ENCODE assay signal across 8 cellular contexts in genomic region chr6:43334466-43335095, GRCh38. TPM values are rescaled to one million over a fixed set of nuclear protein-coding genes. Genes with fewer than 3 reads are reported as not detected.
DNase-seq lines count a peak whose midpoint lies in the region; ATAC-seq and TF ChIP-seq lines count a peak whose summit lies in the region.

No MANE protein-coding gene starts in this region.

- no peaks in the 10 kb centered on the region for H3K9me3 Mint-ChIP-seq in activated T-helper 17 cell treated with anti-CD3 and anti-CD28 coated beads, Interleukin-2, amount 50 U/mL, for 72 hours

- peak overlapping the region; percentile 52 for H3K27ac Mint-ChIP-seq in activated T-helper 17 cell treated with anti-CD3 and anti-CD28 coated beads, Interleukin-2, amount 50 U/mL, for 72 hours

- H3K36me3 ChIP-seq in iPS DF 6.9 (ENCODE audit: control insufficient read depth, insufficient read depth, low read length) = peaks cover 4% of the 10 kb centered on the region; the same call in 1 of the 2 replicates
- peaks cover 15 to 35% (median 19%) of the 10 kb centered on the region in 3 donors for H3K36me3 ChIP-seq in tibial artery

- H3K9me3 ChIP-seq in iPS DF 6.9 (ENCODE audit: control insufficient read depth, insufficient read depth, low read length) (no peaks in the 10 kb centered on the region), tibial artery (no peaks in the 10 kb centered on the region)

- no peaks in the 10 kb centered on the region for H3K27me3 Mint-ChIP-seq in activated T-helper 17 cell treated with anti-CD3 and anti-CD28 coated beads, Interleukin-2, amount 50 U/mL, for 72 hours

- peak; percentile 37 to 52 for TF ChIP-seq CTCF in tibial artery (IDR thresholded peaks at IDR 0.05)

- H3K27me3 ChIP-seq in iPS DF 6.9 (ENCODE audit: control insufficient read depth, insufficient read depth, low read length) (no peaks in the 10 kb centered on the region), tibial artery (no peaks in the 10 kb centered on the region)

- H3K36me3 Mint-ChIP-seq in activated T-helper 17 cell treated with anti-CD3 and anti-CD28 coated beads, Interleukin-2, amount 50 U/mL, for 72 hours (ENCODE audit: low read depth) = peaks cover 19% of the 10 kb centered on the region

- H3K4me3 ChIP-seq in iPS DF 6.9 (ENCODE audit: low read length) = no peak overlapping the region
- H3K4me3 ChIP-seq in tibial artery = no peak overlapping the region

- intact Hi-C loops in tibial artery (cut with DNase I; ENCODE audit: low total_unique reads) = loop anchor here (2.0 kb wide), 1 partner anchor 70 kb away; no protein-coding TSS in a partner anchor

- H3K27ac ChIP-seq in iPS DF 6.9 (ENCODE audit: low read length) (no peak overlapping the region), tibial artery (no peak overlapping the region), substantia nigra (ENCODE audit: low read depth, low read length, poor library complexity, severe bottlenecking) (no peak overlapping the region)

- no CpG with 5 or more reads among the region's 2 CpGs for WGBS in iPS DF 6.9 (ENCODE audit: insufficient coverage, insufficient read length)

- no peak for ATAC-seq in activated T-helper 17 cell treated with anti-CD3 and anti-CD28 coated beads, Interleukin-2, amount 50 U/mL, for 72 hours (replicated peaks)

- no peak overlapping the region for H3K4me3 Mint-ChIP-seq in activated T-helper 17 cell treated with anti-CD3 and anti-CD28 coated beads, Interleukin-2, amount 50 U/mL, for 72 hours

- H3K4me1 Mint-ChIP-seq in activated T-helper 17 cell treated with anti-CD3 and anti-CD28 coated beads, Interleukin-2, amount 50 U/mL, for 72 hours = peaks cover 22% of the 10 kb centered on the region

- DNase-seq in GF-D8 (lab: John Stamatoyannopoulos, UW) (peak; percentile 3), MV-4-11 (lab: John Stamatoyannopoulos, UW) (peak; percentile 38), iPS DF 6.9 (ENCODE audit: low read depth, low spot score) (peak; percentile 47), tibial artery (no peak), islet precursor cell (no peak), substantia nigra (lab: John Stamatoyannopoulos, UW) (no peak), NCI-H187 (lab: John Stamatoyannopoulos, UW) (no peak)

- no peaks in the 10 kb centered on the region for H3K4me1 ChIP-seq in iPS DF 6.9 (ENCODE audit: control insufficient read depth, insufficient read depth, low read length)
- no peaks in the 10 kb centered on the region for H3K4me1 ChIP-seq in tibial artery

RNA-seq across cellular contexts. Expression of gene CRIP3, which starts 26.0 kb away (rescaled TPM):
- total RNA-seq in activated T-helper 17 cell treated with anti-CD3 and anti-CD28 coated beads, Interleukin-2, amount 50 U/mL, for 72 hours = 1 to 10 TPM; 4.2 to 4.6 TPM

RNA-seq across cellular contexts. Expression of gene ZNF318, which starts 34.9 kb away (rescaled TPM):
- 10 to 100 TPM; 11.2 to 21.0 TPM for total RNA-seq in activated T-helper 17 cell treated with anti-CD3 and anti-CD28 coated beads, Interleukin-2, amount 50 U/mL, for 72 hours

RNA-seq across cellular contexts. Expression of gene SLC22A7, which starts 36.5 kb away (rescaled TPM):
- not detected for total RNA-seq in activated T-helper 17 cell treated with anti-CD3 and anti-CD28 coated beads, Interleukin-2, amount 50 U/mL, for 72 hours

Comparison
In these comparisons a context has a peak if more than half of its experiments do, and no peak if none do; other contexts are left out.
1. DNase-seq: peak in GF-D8 (single experiment), MV-4-11 (single experiment) and iPS DF 6.9 (single experiment); none in tibial artery (0 of 2), islet precursor cell (single experiment), substantia nigra (0 of 49) and NCI-H187 (0 of 2).